In the genomic region with DNA sequence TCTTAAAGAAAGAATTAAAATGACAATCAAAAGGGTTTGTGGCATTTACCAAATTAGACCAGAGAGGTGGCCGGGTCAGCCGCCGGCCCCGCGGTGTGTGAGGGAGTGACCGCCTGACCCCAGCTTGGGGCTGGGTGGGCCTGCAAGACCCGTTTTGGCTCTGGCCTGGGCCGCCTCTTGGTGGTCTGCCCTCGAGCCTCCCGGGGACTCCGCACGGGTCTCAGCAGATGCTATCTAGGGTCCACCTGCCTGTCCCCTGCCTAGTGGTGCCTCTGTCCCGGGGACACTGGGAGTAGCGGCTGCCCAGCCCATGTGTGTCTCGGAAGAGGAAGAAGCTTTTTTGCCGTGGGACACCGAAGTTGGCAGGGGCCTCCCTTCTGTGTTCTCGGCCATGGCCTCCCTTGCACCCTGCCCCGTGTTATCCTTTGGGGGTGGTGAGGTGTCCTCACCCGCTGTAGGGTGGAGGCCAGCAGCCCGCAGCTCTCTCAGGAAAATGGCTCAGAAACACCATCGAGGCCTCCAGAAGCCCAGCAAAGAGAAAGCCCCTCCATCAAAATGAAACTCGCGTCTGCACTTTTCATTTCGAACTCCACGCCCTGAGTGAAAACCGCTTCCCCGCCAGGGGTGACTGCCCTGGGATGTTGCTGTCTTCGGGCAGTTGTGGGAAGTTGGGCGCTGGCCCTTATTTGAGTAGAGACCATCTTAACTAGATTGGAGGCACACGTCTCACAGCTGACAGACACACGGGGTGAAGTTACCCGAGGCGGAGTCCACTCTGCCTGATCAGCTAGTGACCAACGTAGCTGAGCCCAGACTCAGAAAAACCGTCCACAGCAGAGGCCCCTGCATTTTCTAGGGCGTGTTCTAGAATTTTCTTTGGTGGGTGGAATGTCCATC, we compare ENCODE assay signal across 34 cellular contexts. TPM values are rescaled to one million over a fixed set of nuclear protein-coding genes. Genes with fewer than 3 reads are reported as not detected.
DNase-seq lines count a peak whose midpoint lies in the region; ATAC-seq, FAIRE-seq and TF ChIP-seq lines count a peak whose summit lies in the region.
"Had no signal": no experiment of that assay in that cellular context is flagged by ENCODE, and none has a peak within 500 bp of the region (broad histone marks: within the 10 kb centered on the region; RNA-seq: fewer than 3 reads in every experiment).

No MANE protein-coding gene starts in this region.

- H4K20me1 ChIP-seq in H9 (ENCODE audit: control insufficient read depth, insufficient read depth, insufficient read length) (no peaks in the 10 kb centered on the region), neural progenitor cell (ENCODE audit: low read depth) (peaks cover 87% of the 10 kb centered on the region)

- no peak overlapping the region for H3K14ac ChIP-seq in H9 (ENCODE audit: insufficient read depth, low read length)

- no peak overlapping the region for H3K18ac ChIP-seq in H9 (ENCODE audit: insufficient read length, low read depth, low read length)

- H3K56ac ChIP-seq in H9 (ENCODE audit: insufficient read length, low read depth, low read length): no peak overlapping the region

- no peak overlapping the region for H4K91ac ChIP-seq in H9 (ENCODE audit: insufficient read length, low read depth, low read length)

- H3K4me3 Mint-ChIP-seq in H9 (no peak overlapping the region), chondrocyte (ENCODE audit: unreplicated experiment) (no peak overlapping the region), neural progenitor cell (no peak overlapping the region)
- H3K4me3 Mint-ChIP-seq: activated T-cell treated with anti-CD3 and anti-CD28 coated beads, Interleukin-2, amount 50 U/mL, for 24 hours; CD4-positive, alpha-beta T cell; immature natural killer cell; stimulated activated effector memory CD8-positive, alpha-beta T cell treated with anti-CD3 and anti-CD28 coated beads, Interleukin-12 subunit alpha, Interleukin-12 subunit beta, amount 100 ng/mL, for 72 hours; T-helper 1 cell treated with Interleukin-12 subunit alpha and Interleukin-12 subunit beta and Interleukin-4 antibody, amounts not matched to agents 30 μg/mL and 1 μg/mL, for 36 hours had no signal

- no peak for TF ChIP-seq POLR2A in GM12891 (IDR thresholded peaks at IDR 0.05; ENCODE audit: low read depth, low read length)

- no peak overlapping the region for H3K9ac ChIP-seq in H9 (ENCODE audit: extremely low read depth, insufficient read length, low read length)
- H3K9ac ChIP-seq in neural progenitor cell: no peak overlapping the region

- TF ChIP-seq CTCF in AG04450 (IDR thresholded peaks at IDR 0.05; ENCODE audit: low read depth, low read length): no peak
- TF ChIP-seq CTCF in H9 (conservative IDR thresholded peaks at IDR 0.05): no peak
- TF ChIP-seq CTCF in chondrocyte (IDR thresholded peaks at IDR 0.05): no peak
- no peak for TF ChIP-seq CTCF in neural progenitor cell (IDR thresholded peaks at IDR 0.05)

- H3K9me3 ChIP-seq in AG04450 (ENCODE audit: control insufficient read depth, insufficient read depth, low read length): no peaks in the 10 kb centered on the region
- no peaks in the 10 kb centered on the region for H3K9me3 ChIP-seq in H9 (ENCODE audit: control insufficient read depth, low read depth, low read length)
- no peaks in the 10 kb centered on the region for H3K9me3 ChIP-seq in neural progenitor cell (ENCODE audit: low read depth)
- H3K9me3 ChIP-seq: neutrophil, vagina had no signal

- H2AFZ ChIP-seq in H9 (ENCODE audit: low read length) (no peak overlapping the region), neural progenitor cell (replicated peaks) (no peak overlapping the region)
- H2AFZ ChIP-seq: hepatocyte, PC-9 had no signal

- H2BK15ac ChIP-seq in H9 (ENCODE audit: low read depth, low read length): no peak overlapping the region

- peaks cover 24% of the 10 kb centered on the region for H3F3A ChIP-seq in neural progenitor cell (ENCODE audit: low read depth)

- H3K4ac ChIP-seq in H9 (ENCODE audit: low read depth, low read length): no peak overlapping the region

- no peak for FAIRE-seq in GM12891 (lab: Jason Lieb, UNC)
- FAIRE-seq: colon, frontal cortex had no signal

- H3K23ac ChIP-seq in H9 (ENCODE audit: insufficient read length, low read depth, low read length): no peak overlapping the region

- no peak overlapping the region for H3K4me3 ChIP-seq in AG04450 (ENCODE audit: low read depth, low read length)
- no peak overlapping the region for H3K4me3 ChIP-seq in neural progenitor cell
- H3K4me3 ChIP-seq: hepatocyte, PC-9, vagina had no signal

- H2AK5ac ChIP-seq in H9 (ENCODE audit: insufficient read length, low read length): no peak overlapping the region

- DNase-seq in AG04450 (ENCODE audit: low read depth, low spot score) (no peak), H9 (peak; percentile 25), chondrocyte (ENCODE audit: low spot score) (peak; percentile 92), neural progenitor cell (ENCODE audit: low spot score) (no peak), NCI-H510A (lab: John Stamatoyannopoulos, UW) (no peak), GM12891 (ENCODE audit: insufficient read length, low spot score) (no peak), SW480 (ENCODE audit: low spot score) (no peak)
- DNase-seq: activated CD4-positive, alpha-beta T cell treated with anti-CD3 and anti-CD28 coated beads for 4 hours; activated gamma-delta T cell treated with Interleukin-2 at 50 U/mL for 16 hours; activated T-cell treated with anti-CD3 and anti-CD28 coated beads, Interleukin-2, amount 50 U/mL, for 24 hours; CD4-positive, alpha-beta T cell; effector memory CD4-positive, alpha-beta T cell; EL; immature natural killer cell; KBM-7; NCI-H1436 treated with DMSO at 0.1 percent for 48 hours; NK-92 treated with Interleukin-12 subunit alpha and Interleukin-12 subunit beta, amount 100 ng/mL, for 24 hours; SIG-M5; stimulated activated CD4-positive, alpha-beta T cell treated with anti-CD3 and anti-CD28 coated beads, Interleukin-2, amount 100 ng/mL, for 48 hours had no signal

- no peak overlapping the region for H2BK5ac ChIP-seq in H9 (ENCODE audit: insufficient read length, low read length)

- no peaks in the 10 kb centered on the region for H3K79me2 ChIP-seq in H9 (ENCODE audit: insufficient read depth, low read length)
- peaks cover 27% of the 10 kb centered on the region for H3K79me2 ChIP-seq in neural progenitor cell (ENCODE audit: low read depth)

- H3T11ph ChIP-seq in H9 (ENCODE audit: low read length): no peak overlapping the region

- POLR2A ChIA-PET in AG04450 (lab: Yijun Ruan, JAX): interaction anchor here (0.6 kb wide), 1 partner anchor 971 kb away, joined by 3 read pairs; no protein-coding TSS in a partner anchor

- H3K27me3 ChIP-seq in AG04450 (ENCODE audit: control insufficient read depth, insufficient read depth, low read length) (no peaks in the 10 kb centered on the region), H9 (ENCODE audit: insufficient read depth, low read length) (no peaks in the 10 kb centered on the region), neural progenitor cell (no peaks in the 10 kb centered on the region)
- H3K27me3 ChIP-seq: hepatocyte, vagina had no signal

- H3K9me3 Mint-ChIP-seq in H9: no peaks in the 10 kb centered on the region
- no peaks in the 10 kb centered on the region for H3K9me3 Mint-ChIP-seq in chondrocyte (ENCODE audit: low read depth)
- H3K9me3 Mint-ChIP-seq in neural progenitor cell: no peaks in the 10 kb centered on the region
- H3K9me3 Mint-ChIP-seq: activated T-cell treated with anti-CD3 and anti-CD28 coated beads, Interleukin-2, amount 50 U/mL, for 24 hours; CD4-positive, alpha-beta T cell; immature natural killer cell; stimulated activated effector memory CD8-positive, alpha-beta T cell treated with anti-CD3 and anti-CD28 coated beads, Interleukin-12 subunit alpha, Interleukin-12 subunit beta, amount 100 ng/mL, for 72 hours; T-helper 1 cell treated with Interleukin-12 subunit alpha and Interleukin-12 subunit beta and Interleukin-4 antibody, amounts not matched to agents 30 μg/mL and 1 μg/mL, for 36 hours had no signal

- no peaks in the 10 kb centered on the region for H3K36me3 ChIP-seq in neural progenitor cell
- H3K36me3 ChIP-seq: neutrophil had no signal

- peaks cover 1% of the 10 kb centered on the region for H3K79me1 ChIP-seq in H9 (ENCODE audit: insufficient read depth, low read depth, low read length, poor library complexity, severe bottlenecking)

- no peak overlapping the region for H2BK12ac ChIP-seq in H9 (ENCODE audit: insufficient read length, low read depth, low read length)

- H2BK20ac ChIP-seq in H9 (ENCODE audit: low read depth, low read length, poor library complexity, severe bottlenecking): no peak overlapping the region

- H3K4me2 ChIP-seq in H9 (ENCODE audit: insufficient read depth, insufficient read length, low read length) (no peak overlapping the region), neural progenitor cell (no peak overlapping the region)
- H3K4me2 ChIP-seq: hepatocyte, PC-9 had no signal

- H4K8ac ChIP-seq in H9 (replicated peaks; ENCODE audit: insufficient read length, low read depth, low read length): no peak overlapping the region

- no CpG with 5 or more reads among the region's 37 CpGs for WGBS in H9 (ENCODE audit: extremely low coverage, insufficient read length, low lambda C conversion rate)

- ATAC-seq in GM21717 (IDR thresholded peaks at IDR 0.05; ENCODE audit: unreplicated experiment): no peak
- ATAC-seq: esophagus mucosa; stimulated activated effector memory CD8-positive, alpha-beta T cell treated with anti-CD3 and anti-CD28 coated beads, Interleukin-12 subunit alpha, Interleukin-12 subunit beta, amount 100 ng/mL, for 72 hours had no signal

- H3K23me2 ChIP-seq in H9 (ENCODE audit: insufficient read length, low read depth, low read length, poor library complexity, severe bottlenecking): no peaks in the 10 kb centered on the region

- peaks cover 12 to 88% (median 72%) of the 10 kb centered on the region in 3 experiments; a peak in 6 of 7 replicates for H3K36me3 Mint-ChIP-seq in H9 (ENCODE audit: insufficient read depth in 1 of 3, low read depth in 3 of 3)
- peaks cover 16% of the 10 kb centered on the region for H3K36me3 Mint-ChIP-seq in chondrocyte (ENCODE audit: low read depth)
- peaks cover 29% of the 10 kb centered on the region for H3K36me3 Mint-ChIP-seq in neural progenitor cell
- H3K36me3 Mint-ChIP-seq: stimulated activated effector memory CD8-positive, alpha-beta T cell treated with anti-CD3 and anti-CD28 coated beads, Interleukin-12 subunit alpha, Interleukin-12 subunit beta, amount 100 ng/mL, for 72 hours had no signal

- H3K27me3 Mint-ChIP-seq in H9 (ENCODE audit: low read depth) (no peaks in the 10 kb centered on the region), chondrocyte (ENCODE audit: low read depth) (no peaks in the 10 kb centered on the region), neural progenitor cell (ENCODE audit: insufficient read depth, low read depth) (no peaks in the 10 kb centered on the region)
- H3K27me3 Mint-ChIP-seq: activated T-cell treated with anti-CD3 and anti-CD28 coated beads, Interleukin-2, amount 50 U/mL, for 24 hours; CD4-positive, alpha-beta T cell had no signal

- no peak overlapping the region for H4K5ac ChIP-seq in H9 (ENCODE audit: insufficient read length, low read depth, low read length)

- H3K27ac ChIP-seq in AG04450 (ENCODE audit: low read depth, low read length): peak overlapping the region; percentile 39
- no peak overlapping the region for H3K27ac ChIP-seq in H9 (ENCODE audit: insufficient read length, low read depth, low read length)
- H3K27ac ChIP-seq in neural progenitor cell: no peak overlapping the region
- H3K27ac ChIP-seq: hepatocyte, neutrophil, PC-9, vagina had no signal

- 0 out of 7 replicates have a peak overlapping the region, but pooled peaks of 2 of the 3 experiments have one; percentile 44 to 55 for H3K27ac Mint-ChIP-seq in H9
- no peak overlapping the region for H3K27ac Mint-ChIP-seq in chondrocyte (ENCODE audit: unreplicated experiment)
- peak overlapping the region; percentile 37 for H3K27ac Mint-ChIP-seq in neural progenitor cell
- H3K27ac Mint-ChIP-seq: activated T-cell treated with anti-CD3 and anti-CD28 coated beads, Interleukin-2, amount 50 U/mL, for 24 hours; CD4-positive, alpha-beta T cell; immature natural killer cell; stimulated activated effector memory CD8-positive, alpha-beta T cell treated with anti-CD3 and anti-CD28 coated beads, Interleukin-12 subunit alpha, Interleukin-12 subunit beta, amount 100 ng/mL, for 72 hours; T-helper 1 cell treated with Interleukin-12 subunit alpha and Interleukin-12 subunit beta and Interleukin-4 antibody, amounts not matched to agents 30 μg/mL and 1 μg/mL, for 36 hours had no signal

- CTCF ChIA-PET in AG04450 (lab: Charles Lee): no interaction called here

- H3K4me1 Mint-ChIP-seq in H9 (peaks cover 4% of the 10 kb centered on the region in 2 experiments; a peak in 3 of 4 replicates), chondrocyte (ENCODE audit: low read depth) (peaks cover 5% of the 10 kb centered on the region), neural progenitor cell (peaks cover 24% of the 10 kb centered on the region)
- H3K4me1 Mint-ChIP-seq: immature natural killer cell; stimulated activated effector memory CD8-positive, alpha-beta T cell treated with anti-CD3 and anti-CD28 coated beads, Interleukin-12 subunit alpha, Interleukin-12 subunit beta, amount 100 ng/mL, for 72 hours had no signal

- H3K4me1 ChIP-seq in H9 (ENCODE audit: insufficient read depth, low read length) (no peaks in the 10 kb centered on the region), neural progenitor cell (peaks cover 13% of the 10 kb centered on the region)

- no peak overlapping the region for H2BK120ac ChIP-seq in H9 (ENCODE audit: low read depth, low read length, poor library complexity, severe bottlenecking)

RNA-seq across cellular contexts. Expression of gene CCND1, which starts 8.0 kb away (rescaled TPM):
- 249 and 276 TPM in 2 replicates for polyA plus RNA-seq in AG04450 (2011; rRNA removed)
- 459 and 741 TPM in 2 replicates for polyA minus RNA-seq in AG04450 (2011; rRNA and poly(A)+ RNA removed)
- 372 and 399 TPM in 2 replicates for total RNA-seq in H9 (2021)
- 129 to 300 TPM (median 130 TPM) in 3 replicates for total RNA-seq in chondrocyte
- 85.0 and 94.0 TPM in 2 replicates for total RNA-seq in neural progenitor cell (ENCODE audit: low replicate concordance)
- 8.9 TPM for polyA plus RNA-seq in GM12891 (2012; ENCODE audit: low read depth, missing spikeins)

RNA-seq across cellular contexts. Expression of gene LTO1, which starts 26.2 kb away (rescaled TPM):
- polyA plus RNA-seq in AG04450 (2011; rRNA removed): 15.7 and 18.3 TPM in 2 replicates
- 8.3 and 10.1 TPM in 2 replicates for polyA minus RNA-seq in AG04450 (2011; rRNA and poly(A)+ RNA removed)
- total RNA-seq in H9 (2021) (25.3 and 26.2 TPM in 2 replicates), chondrocyte (15.5 to 21.9 TPM (median 16.2 TPM) in 3 replicates), neural progenitor cell (ENCODE audit: low replicate concordance) (11.9 and 21.6 TPM in 2 replicates)
- 9.9 TPM for polyA plus RNA-seq in GM12891 (2012; ENCODE audit: low read depth, missing spikeins)

RNA-seq across cellular contexts. Expression of gene FGF19, which starts 54.9 kb away (rescaled TPM):
- not detected in 2 replicates for polyA plus RNA-seq in AG04450 (2011; rRNA removed)
- polyA minus RNA-seq in AG04450 (2011; rRNA and poly(A)+ RNA removed): not detected in 2 replicates
- total RNA-seq in H9 (2021) (7.4 and 7.7 TPM in 2 replicates), chondrocyte (not detected in 3 replicates), neural progenitor cell (ENCODE audit: low replicate concordance) (0.09 TPM in 1 of 2 replicates, not detected in the other)
- not detected for polyA plus RNA-seq in GM12891 (2012; ENCODE audit: low read depth, missing spikeins)
- total RNA-seq: activated CD8-positive, alpha-beta memory T cell treated with anti-CD3 and anti-CD28 coated beads for 36 hours; CD4-positive, alpha-beta T cell; esophagus mucosa; frontal cortex; liver; renal cortical epithelial cell; temporal lobe; vagina had no signal
- polyA plus RNA-seq: adipose tissue, hepatocyte, immature natural killer cell had no signal

Comparison
In these comparisons a context has a peak if more than half of its experiments do, and no peak if none do; other contexts are left out.
1. DNase-seq: peak in H9 (single experiment) and chondrocyte (single experiment); none in AG04450 (single experiment), neural progenitor cell (single experiment), NCI-H510A (single experiment), GM12891 (single experiment) and SW480 (single experiment).